2 cellular contexts compared by ENCODE assay signal in the genomic region with DNA sequence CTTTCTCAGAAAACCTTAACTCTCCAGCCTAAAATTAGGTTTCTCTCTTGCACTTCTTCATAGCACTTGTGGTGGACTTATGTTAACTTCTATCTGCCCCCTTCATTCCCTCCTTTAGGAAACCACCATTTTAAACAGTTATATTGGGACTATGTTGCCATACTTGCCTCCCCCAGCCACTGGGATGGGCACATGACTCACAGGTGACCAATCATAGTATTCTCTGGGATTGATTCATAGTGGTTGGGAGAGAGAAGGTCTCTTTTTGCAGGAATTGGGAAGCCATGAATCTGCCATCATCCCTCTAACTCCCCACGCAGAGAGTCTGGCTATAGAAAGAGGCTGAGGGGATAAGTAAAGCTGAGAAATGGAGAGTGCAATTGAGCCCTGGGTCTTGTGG.
TF ChIP-seq lines count a peak whose summit lies in the region.

No MANE protein-coding gene starts in this region.

TF ChIP-seq in A549, 52 proteins besides CTCF, POLR2A, EP300 and RAD21 (continued from another document):
- TF ChIP-seq USF2 (IDR thresholded peaks at IDR 0.05) = peak; percentile 31

TF ChIP-seq in K562, 482 proteins besides CTCF, POLR2A, EP300 and RAD21 (continued from another document):
- TF ChIP-seq USF2 (CRISPR knock-in tag; IDR thresholded peaks at IDR 0.05) (peak; percentile 71), ZNF561 (CRISPR knock-in tag; conservative IDR thresholded peaks at IDR 0.05) (no peak), RAD51 (IDR thresholded peaks at IDR 0.05; ENCODE audit: borderline replicate concordance, low read depth) (0 out of 2 replicates have a peak, but pooled peaks have one; percentile 34), NFXL1 (CRISPR knock-in tag; IDR thresholded peaks at IDR 0.05) (no peak)
